ENCODE assay signal across 19 cellular contexts in genomic region chr6:52376763-52377162, GRCh38. TPM values are rescaled to one million over a fixed set of nuclear protein-coding genes. Genes with fewer than 3 reads are reported as not detected.
DNase-seq lines count a peak whose midpoint lies in the region; ATAC-seq and TF ChIP-seq lines count a peak whose summit lies in the region.
"Had no signal": no experiment of that assay in that cellular context is flagged by ENCODE, and none has a peak within 500 bp of the region (broad histone marks: within the 10 kb centered on the region; RNA-seq: fewer than 3 reads in every experiment).

No MANE protein-coding gene starts in this region.

- H3K9me3 ChIP-seq in tibial nerve = no peaks in the 10 kb centered on the region
- H3K9me3 ChIP-seq: thyroid gland had no signal

- 41 to 50% methylated on average over 3 of the region's 3 CpGs for WGBS in tibial nerve, 2 donors

- in situ Hi-C loops in G401 (cut with HindIII; ENCODE audit: low sequenced_read_pairs) = no loop called here

- H3K4me1 ChIP-seq in tibial nerve = peaks cover 0 to 52% (median 33%) of the 10 kb centered on the region in 4 donors
- H3K4me1 ChIP-seq: thyroid gland had no signal

- DNase-seq in stimulated activated naive CD8-positive, alpha-beta T cell treated with anti-CD3 and anti-CD28 coated beads, Interleukin-15, Interleukin-2, amounts not matched to agents 100 U/mL and 50 U/mL, for 24 hours = no peak
- DNase-seq in inferior parietal cortex (ENCODE audit: extremely low spot score) (peak; percentile 73), tibial nerve (ENCODE audit: low spot score in 2 of 2) (no peak), GOT3 (lab: John Stamatoyannopoulos, UW) (no peak), G401 (ENCODE audit: low spot score) (no peak)
- DNase-seq in activated CD4-positive, alpha-beta T cell treated with anti-CD3 and anti-CD28 coated beads, Interleukin-2, amount 50 U/mL, for 4 hours = no peak
- DNase-seq: activated naive CD4-positive, alpha-beta T cell treated with anti-CD3 and anti-CD28 coated beads, Interleukin-2, amount 50 U/mL, for 16 hours; DMS 273 treated with DMSO at 0.1 percent for 48 hours; effector CD8-positive, alpha-beta T cell; NCI-H1930; NCI-H524; stimulated activated CD4-positive, alpha-beta T cell treated with anti-CD3 and anti-CD28 coated beads, Interleukin-4, amount 100 ng/mL, for 24 hours; stimulated activated CD8-positive, alpha-beta memory T cell treated with anti-CD3 and anti-CD28 coated beads, Interleukin-4, amount 100 ng/mL, for 48 hours; thyroid gland had no signal

- H3K4me3 Mint-ChIP-seq in stimulated activated naive CD8-positive, alpha-beta T cell treated with anti-CD3 and anti-CD28 coated beads, Interleukin-15, Interleukin-2, amounts not matched to agents 100 ng/mL and 50 ng/mL, for 24 hours = peak overlapping the region; percentile 20
- H3K4me3 Mint-ChIP-seq in activated T-helper 17 cell treated with anti-CD3 and anti-CD28 coated beads, Interleukin-2, amount 50 U/mL, for 72 hours = peak overlapping the region; percentile 37
- H3K4me3 Mint-ChIP-seq: WTC11 had no signal

- no peak for TF ChIP-seq CTCF in tibial nerve (IDR thresholded peaks at IDR 0.05)

- ATAC-seq in stimulated activated naive CD8-positive, alpha-beta T cell treated with anti-CD3 and anti-CD28 coated beads, Interleukin-15, Interleukin-2, amounts not matched to agents 100 U/mL and 50 U/mL, for 24 hours = no peak
- ATAC-seq in activated T-helper 17 cell treated with anti-CD3 and anti-CD28 coated beads, Interleukin-2, amount 50 U/mL, for 72 hours (replicated peaks) = no peak
- ATAC-seq: WTC11 had no signal

- no peaks in the 10 kb centered on the region for H3K27me3 ChIP-seq in tibial nerve
- H3K27me3 ChIP-seq: hepatocyte, thyroid gland had no signal

- TF ChIP-seq POLR2A in tibial nerve (IDR thresholded peaks at IDR 0.05) = no peak

- H3K36me3 Mint-ChIP-seq in stimulated activated naive CD8-positive, alpha-beta T cell treated with anti-CD3 and anti-CD28 coated beads, Interleukin-15, Interleukin-2, amounts not matched to agents 100 ng/mL and 50 ng/mL, for 24 hours (ENCODE audit: low read depth) = peaks cover 32% of the 10 kb centered on the region
- peaks cover 28% of the 10 kb centered on the region for H3K36me3 Mint-ChIP-seq in activated T-helper 17 cell treated with anti-CD3 and anti-CD28 coated beads, Interleukin-2, amount 50 U/mL, for 72 hours (ENCODE audit: low read depth)

- H3K4me3 ChIP-seq in tibial nerve = peak overlapping the region in 1 of 4 donors; percentile 18
- H3K4me3 ChIP-seq: hepatocyte, thyroid gland had no signal

- H3K27ac ChIP-seq in tibial nerve = peak overlapping the region; percentile 15 to 77 (median 46)
- H3K27ac ChIP-seq: RWPE1, thyroid gland had no signal

- no peaks in the 10 kb centered on the region for H3K27me3 Mint-ChIP-seq in stimulated activated naive CD8-positive, alpha-beta T cell treated with anti-CD3 and anti-CD28 coated beads, Interleukin-15, Interleukin-2, amounts not matched to agents 100 ng/mL and 50 ng/mL, for 24 hours
- H3K27me3 Mint-ChIP-seq in activated T-helper 17 cell treated with anti-CD3 and anti-CD28 coated beads, Interleukin-2, amount 50 U/mL, for 72 hours = no peaks in the 10 kb centered on the region

- H3K9me3 Mint-ChIP-seq in stimulated activated naive CD8-positive, alpha-beta T cell treated with anti-CD3 and anti-CD28 coated beads, Interleukin-15, Interleukin-2, amounts not matched to agents 100 ng/mL and 50 ng/mL, for 24 hours = peaks cover 13% of the 10 kb centered on the region
- H3K9me3 Mint-ChIP-seq in activated T-helper 17 cell treated with anti-CD3 and anti-CD28 coated beads, Interleukin-2, amount 50 U/mL, for 72 hours = peaks cover 9% of the 10 kb centered on the region

- H3K36me3 ChIP-seq in tibial nerve = no peaks in the 10 kb centered on the region
- H3K36me3 ChIP-seq: thyroid gland had no signal

- H3K4me1 Mint-ChIP-seq in stimulated activated naive CD8-positive, alpha-beta T cell treated with anti-CD3 and anti-CD28 coated beads, Interleukin-15, Interleukin-2, amounts not matched to agents 100 ng/mL and 50 ng/mL, for 24 hours (ENCODE audit: low read depth) = peaks cover 70% of the 10 kb centered on the region
- H3K4me1 Mint-ChIP-seq in activated T-helper 17 cell treated with anti-CD3 and anti-CD28 coated beads, Interleukin-2, amount 50 U/mL, for 72 hours = peaks cover 43% of the 10 kb centered on the region

- H3K27ac Mint-ChIP-seq in stimulated activated naive CD8-positive, alpha-beta T cell treated with anti-CD3 and anti-CD28 coated beads, Interleukin-15, Interleukin-2, amounts not matched to agents 100 ng/mL and 50 ng/mL, for 24 hours = no peak overlapping the region
- H3K27ac Mint-ChIP-seq in activated T-helper 17 cell treated with anti-CD3 and anti-CD28 coated beads, Interleukin-2, amount 50 U/mL, for 72 hours = no peak overlapping the region

- TF ChIP-seq EP300 in tibial nerve (IDR thresholded peaks at IDR 0.05) = peak in 1 of 2 donors; percentile 62

RNA-seq across cellular contexts. Expression of gene PAQR8, which starts 14.8 kb away (rescaled TPM):
- 1 to 10 TPM; 5.7 to 9.2 TPM for total RNA-seq in activated T-helper 17 cell treated with anti-CD3 and anti-CD28 coated beads, Interleukin-2, amount 50 U/mL, for 72 hours
- total RNA-seq in tibial nerve = 10 to 100 TPM; 12.6 to 33.2 (median 22.3) TPM
- total RNA-seq in G401 (2014; rRNA removed; shearing (Covaris generic)) = 26.0 and 29.6 TPM in 2 replicates

RNA-seq across cellular contexts. Expression of gene EFHC1, which starts 43.4 kb away (rescaled TPM):
- 1 to 10 TPM; 3.1 to 3.7 TPM for total RNA-seq in activated T-helper 17 cell treated with anti-CD3 and anti-CD28 coated beads, Interleukin-2, amount 50 U/mL, for 72 hours
- 10 to 100 TPM; 30.6 to 45.6 (median 37.7) TPM for total RNA-seq in tibial nerve
- total RNA-seq in G401 (2014; rRNA removed; shearing (Covaris generic)) = 20.7 and 29.2 TPM in 2 replicates
